In the genomic region with DNA sequence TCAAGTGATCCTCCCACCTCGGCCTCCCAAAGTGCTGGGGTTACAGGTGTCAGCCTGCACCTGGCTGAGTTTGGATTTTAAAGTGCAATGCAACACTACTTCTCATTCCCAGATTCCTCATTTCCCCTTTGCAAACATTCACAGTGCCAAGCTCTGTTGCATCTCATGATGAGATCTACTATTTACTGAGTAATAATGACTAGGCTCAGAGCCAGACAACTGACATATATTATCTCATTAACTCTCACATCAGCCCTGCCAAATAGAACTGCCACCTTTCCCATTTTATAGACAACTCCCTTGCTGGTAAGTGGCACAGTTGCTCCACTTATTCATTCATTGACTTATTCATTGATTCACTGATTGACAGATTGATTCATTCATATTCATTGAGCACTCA, we compare ENCODE assay signal across 11 cellular contexts. TPM values are rescaled to one million over a fixed set of nuclear protein-coding genes. Genes with fewer than 3 reads are reported as not detected.
A peak's percentile ranks its signal among the peaks of the same experiment; 100 is the strongest.
DNase-seq lines count a peak whose midpoint lies in the region; ATAC-seq, FAIRE-seq and TF ChIP-seq lines count a peak whose summit lies in the region.
"Had no signal": no experiment of that assay in that cellular context is flagged by ENCODE, and none has a peak within 500 bp of the region (broad histone marks: within the 10 kb centered on the region; RNA-seq: fewer than 3 reads in every experiment).

No MANE protein-coding gene starts in this region.

- H3K36me3 ChIP-seq in SJSA1 (no peaks in the 10 kb centered on the region), left lung (no peaks in the 10 kb centered on the region), spleen (no peaks in the 10 kb centered on the region)

- H3K27me3 ChIP-seq in SJSA1 (replicated peaks) (no peaks in the 10 kb centered on the region), left lung (peaks cover 0 to 5% of the 10 kb centered on the region in 2 donors), spleen (replicated peaks in 1 of 7) (peaks cover 0 to 7% (median 0%) of the 10 kb centered on the region in 7 donors)

- H3K9me3 ChIP-seq in SJSA1 (replicated peaks) (no peaks in the 10 kb centered on the region), left lung (no peaks in the 10 kb centered on the region), spleen (no peaks in the 10 kb centered on the region)

- TF ChIP-seq CTCF in left lung (IDR thresholded peaks at IDR 0.05), result no peak
- TF ChIP-seq CTCF in spleen (IDR thresholded peaks at IDR 0.05 in 8 of 11, conservative IDR thresholded peaks at IDR 0.05 in 3 of 11), result no peak

- no peak for FAIRE-seq in HTR-8/SVneo (lab: Jason Lieb, UNC)

- DNase-seq in DMS79 treated with DMSO at 0.1 percent for 48 hours (lab: John Stamatoyannopoulos, UW) (peak; percentile 63), NCI-H1694 (lab: John Stamatoyannopoulos, UW) (peak; percentile 76), SJSA1 (ENCODE audit: low read depth in 1 of 2, low spot score in 2 of 2) (no peak), left lung (no peak), HTR-8/SVneo (ENCODE audit: insufficient read length, low spot score) (no peak), spleen (no peak), cerebellum (ENCODE audit: low spot score) (no peak), NCI-H2171 treated with DMSO at 0.1 percent for 48 hours (lab: John Stamatoyannopoulos, UW) (no peak)
- DNase-seq: activated naive CD4-positive, alpha-beta T cell treated with anti-CD3 and anti-CD28 coated beads, Interleukin-2, amount 10 ng/mL, durations not matched to agents 7 days and 5 days; DND-41 had no signal

- WGBS in spleen, 5 donors, result 50 to 75% (median 64%) methylated on average over 1 of the region's 1 CpG

- no peak overlapping the region for H3K4me3 ChIP-seq in SJSA1
- H3K4me3 ChIP-seq in left lung, result no peak overlapping the region
- H3K4me3 ChIP-seq in spleen, result no peak overlapping the region

- intact Hi-C loops in left lung (cut with DNase I), result no loop called here
- intact Hi-C loops in spleen (cut with DNase I; ENCODE audit: low total_unique reads), result no loop called here

- TF ChIP-seq POLR2A in spleen (IDR thresholded peaks at IDR 0.05), result no peak

- H3K27ac ChIP-seq in SJSA1 (peak overlapping the region; percentile 74), left lung (peak overlapping the region in 1 of 2 donors; percentile 63), spleen (no peak overlapping the region)

- H3K4me1 ChIP-seq in SJSA1 (replicated peaks) (peaks cover 39% of the 10 kb centered on the region), left lung (peaks cover 6 to 43% of the 10 kb centered on the region in 2 donors), spleen (peaks cover 0 to 30% (median 3%) of the 10 kb centered on the region in 6 donors)

- ATAC-seq in left lung, result peak; percentile 27

RNA-seq across cellular contexts. Expression of a gene that starts 7.0 kb away (rescaled TPM):
- 0.05 TPM in 1 of 2 replicates, not detected in the other for total RNA-seq in SJSA1 (2014; rRNA removed; shearing (Covaris generic))
- not detected for total RNA-seq in left lung
- total RNA-seq in spleen, result not detected
- not detected for polyA plus RNA-seq in spleen
- total RNA-seq in cerebellum, result not detected
- total RNA-seq: kidney epithelial cell had no signal

RNA-seq across cellular contexts. Expression of a gene that starts 22.9 kb away (rescaled TPM):
- total RNA-seq in SJSA1 (2014; rRNA removed; shearing (Covaris generic)), result 24.5 and 39.0 TPM in 2 replicates
- total RNA-seq in left lung (10 to 100 TPM; 14.3 to 18.5 TPM), spleen (10 to 100 TPM in 5 of 7 donors, 1 to 10 TPM in 2; 8.5 to 14.8 (median 10.6) TPM), cerebellum (20.1 TPM)
- 1 to 10 TPM; 1.9 to 2.4 (median 2.0) TPM for polyA plus RNA-seq in spleen

Comparison
In these comparisons a context has a peak if more than half of its experiments do, and no peak if none do; other contexts are left out.
1. DNase-seq: peak in DMS79 treated with DMSO at 0.1 percent for 48 hours (single experiment) and NCI-H1694 (single experiment); none in SJSA1 (0 of 2), left lung (0 of 2), HTR-8/SVneo (single experiment), spleen (single experiment), cerebellum (single experiment) and NCI-H2171 treated with DMSO at 0.1 percent for 48 hours (single experiment).